Comparison of ENCODE assay signal across 4 cellular contexts in genomic region chr3:84292113-84292512, GRCh38.
"Had no signal": no experiment of that assay in that cellular context is flagged by ENCODE, and none has a peak within 500 bp of the region (broad histone marks: within the 10 kb centered on the region; RNA-seq: fewer than 3 reads in every experiment).

No MANE protein-coding gene starts in this region.

- ATAC-seq: GM23338 had no signal

- DNase-seq: H9, HCEC 1CT, KBM-7 had no signal

- H3K4me3 ChIP-seq: GM23338 had no signal

- H3K4me2 ChIP-seq: GM23338 had no signal
